Comparison of ENCODE assay signal across 1 cellular context in genomic region chr3:181694805-181695660, GRCh38.
TF ChIP-seq lines count a peak whose summit lies in the region.

No MANE protein-coding gene starts in this region.

TF ChIP-seq in WTC11, 78 proteins besides CTCF, POLR2A, EP300 and RAD21 (continued from another document):
- peak; percentile 72; the same call in 1 of the 2 replicates for TF ChIP-seq AFF4 (CRISPR knock-in tag; IDR thresholded peaks at IDR 0.05; ENCODE audit: borderline replicate concordance)
- no peak for TF ChIP-seq RORB (CRISPR knock-in tag; IDR thresholded peaks at IDR 0.05)
- TF ChIP-seq ZSCAN18 (CRISPR knock-in tag; IDR thresholded peaks at IDR 0.05) = no peak
- TF ChIP-seq FOXK1 (CRISPR knock-in tag; IDR thresholded peaks at IDR 0.05) = no peak
- TF ChIP-seq CREM (CRISPR knock-in tag; IDR thresholded peaks at IDR 0.05) = peak; percentile 76; the same call in 1 of the 2 replicates
- 0 out of 2 replicates have a peak, but pooled peaks have one; percentile 28 for TF ChIP-seq ELF4 (CRISPR knock-in tag; IDR thresholded peaks at IDR 0.05; ENCODE audit: low read depth)
- peak; percentile 53; the same call in 1 of the 2 replicates for TF ChIP-seq ZNF219 (CRISPR knock-in tag; IDR thresholded peaks at IDR 0.05; ENCODE audit: borderline replicate concordance)
- no peak for TF ChIP-seq USF2 (CRISPR knock-in tag; IDR thresholded peaks at IDR 0.05)
- no peak for TF ChIP-seq CDX4 (CRISPR knock-in tag; IDR thresholded peaks at IDR 0.05; ENCODE audit: borderline replicate concordance)
- no peak for TF ChIP-seq EMX1 (CRISPR knock-in tag; IDR thresholded peaks at IDR 0.05)
- TF ChIP-seq ZNF263 (CRISPR knock-in tag; IDR thresholded peaks at IDR 0.05; ENCODE audit: low read depth) = no peak; the same call in 1 of the 2 replicates
- TF ChIP-seq CBFB (CRISPR knock-in tag; IDR thresholded peaks at IDR 0.05; ENCODE audit: low read depth) = 0 out of 2 replicates have a peak, but pooled peaks have one; percentile 42
- TF ChIP-seq SMAD4 (CRISPR knock-in tag; IDR thresholded peaks at IDR 0.05) = no peak
- TF ChIP-seq ZMAT4 (CRISPR knock-in tag; IDR thresholded peaks at IDR 0.05) = no peak
- no peak for TF ChIP-seq NFYB (CRISPR knock-in tag; conservative IDR thresholded peaks at IDR 0.05; ENCODE audit: low read depth)
- 0 out of 2 replicates have a peak, but pooled peaks have one; percentile 39 for TF ChIP-seq NR3C1 (CRISPR knock-in tag; conservative IDR thresholded peaks at IDR 0.05; ENCODE audit: low read depth)
- no peak for TF ChIP-seq ATF2 (CRISPR knock-in tag; IDR thresholded peaks at IDR 0.05; ENCODE audit: borderline replicate concordance, low read depth)
- TF ChIP-seq SP1 (CRISPR knock-in tag; conservative IDR thresholded peaks at IDR 0.05) = 0 out of 2 replicates have a peak, but pooled peaks have one; percentile 31
- peak; percentile 71 for TF ChIP-seq MAX (CRISPR knock-in tag; IDR thresholded peaks at IDR 0.05)
- TF ChIP-seq ZNF671 (CRISPR knock-in tag; IDR thresholded peaks at IDR 0.05) = no peak
- TF ChIP-seq JUN (CRISPR knock-in tag; IDR thresholded peaks at IDR 0.05) = no peak
- no peak for TF ChIP-seq TCF7 (CRISPR knock-in tag; IDR thresholded peaks at IDR 0.05; ENCODE audit: low read depth)
- TF ChIP-seq E2F5 (CRISPR knock-in tag; IDR thresholded peaks at IDR 0.05) = peak; percentile 75; the same call in 1 of the 2 replicates
- TF ChIP-seq FOXP1 (CRISPR knock-in tag; IDR thresholded peaks at IDR 0.05; ENCODE audit: borderline replicate concordance) = peak; percentile 62; the same call in 1 of the 2 replicates
- no peak for TF ChIP-seq ESRRA (CRISPR knock-in tag; IDR thresholded peaks at IDR 0.05; ENCODE audit: borderline replicate concordance)
- TF ChIP-seq ZNF416 (CRISPR knock-in tag; IDR thresholded peaks at IDR 0.05) = no peak
- TF ChIP-seq ZNF396 (CRISPR knock-in tag; IDR thresholded peaks at IDR 0.05; ENCODE audit: borderline replicate concordance) = no peak
- 0 out of 2 replicates have a peak, but pooled peaks have one; percentile 12 for TF ChIP-seq ZNF121 (CRISPR knock-in tag; IDR thresholded peaks at IDR 0.05)
- TF ChIP-seq IRF1 (CRISPR knock-in tag; IDR thresholded peaks at IDR 0.05) = no peak
